In genomic region chrX:129956765-129957164, GRCh38 we compare ENCODE assay signal across 8 cellular contexts. TPM values are rescaled to one million over a fixed set of nuclear protein-coding genes. Genes with fewer than 3 reads are reported as not detected.
A peak's percentile ranks its signal among the peaks of the same experiment; 100 is the strongest.
DNase-seq lines count a peak whose midpoint lies in the region; ATAC-seq and TF ChIP-seq lines count a peak whose summit lies in the region.

No MANE protein-coding gene starts in this region.

- no peaks in the 10 kb centered on the region for H3K79me2 ChIP-seq in osteoblast (ENCODE audit: insufficient read depth, low read length)

- no peaks in the 10 kb centered on the region for H4K20me1 ChIP-seq in osteoblast (ENCODE audit: insufficient read depth, low read length)

- peak overlapping the region in 3 of 4 donors; percentile 19 to 75 (median 55) for H3K4me3 Mint-ChIP-seq in CD4-positive, CD25-positive, alpha-beta regulatory T cell

- no peaks in the 10 kb centered on the region for H3K36me3 ChIP-seq in CD4-positive, CD25-positive, alpha-beta regulatory T cell (ENCODE audit: control insufficient read depth, insufficient read depth, low read length)
- H3K36me3 ChIP-seq in HUES64 (ENCODE audit: insufficient read depth, low read length) = no peaks in the 10 kb centered on the region
- no peaks in the 10 kb centered on the region for H3K36me3 ChIP-seq in colonic mucosa
- no peaks in the 10 kb centered on the region for H3K36me3 ChIP-seq in osteoblast (ENCODE audit: insufficient read depth, low read length)

- H3K27me3 Mint-ChIP-seq in CD4-positive, CD25-positive, alpha-beta regulatory T cell = peaks cover 6% of the 10 kb centered on the region

- no peak overlapping the region for H3K27ac ChIP-seq in CD4-positive, CD25-positive, alpha-beta regulatory T cell (ENCODE audit: insufficient read depth, low read length, poor library complexity, severe bottlenecking)
- H3K27ac ChIP-seq in HUES64 (ENCODE audit: low read depth, low read length) (no peak overlapping the region), colonic mucosa (peak overlapping the region; percentile 40), osteoblast (ENCODE audit: low read depth, low read length) (no peak overlapping the region), foreskin keratinocyte (no peak overlapping the region)

- H3K4me3 ChIP-seq in CD4-positive, CD25-positive, alpha-beta regulatory T cell (ENCODE audit: low read depth, low read length) = no peak overlapping the region
- peak overlapping the region; percentile 69 for H3K4me3 ChIP-seq in HUES64 (ENCODE audit: low read length)
- H3K4me3 ChIP-seq in colonic mucosa = peak overlapping the region; percentile 27
- H3K4me3 ChIP-seq in osteoblast (ENCODE audit: insufficient read depth, low read length) = peak overlapping the region; percentile 48

- DNase-seq in CD4-positive, CD25-positive, alpha-beta regulatory T cell = no peak
- DNase-seq in colonic mucosa (no peak), osteoblast (ENCODE audit: insufficient read length, low spot score, missing footprints) (peak; percentile 69), NCI-H2171 (lab: John Stamatoyannopoulos, UW) (no peak), foreskin keratinocyte (no peak)

- H3K4me2 ChIP-seq in osteoblast (ENCODE audit: insufficient read depth, low read length) = peak overlapping the region; percentile 57

- peaks cover 23% of the 10 kb centered on the region for H3K4me1 ChIP-seq in CD4-positive, CD25-positive, alpha-beta regulatory T cell (ENCODE audit: control insufficient read depth, insufficient read depth, low read length, poor library complexity, severe bottlenecking)
- H3K4me1 ChIP-seq in HUES64 (ENCODE audit: insufficient read depth, low read length) (peaks cover 15% of the 10 kb centered on the region; the same call in 1 of the 2 replicates), colonic mucosa (no peaks in the 10 kb centered on the region), osteoblast (ENCODE audit: insufficient read depth, low read length) (peaks cover 3% of the 10 kb centered on the region), foreskin keratinocyte (no peaks in the 10 kb centered on the region)

- WGBS in HUES64 = 1% methylated on average over 19 of the region's 20 CpGs

- TF ChIP-seq CTCF in colonic mucosa (IDR thresholded peaks at IDR 0.05) (no peak), osteoblast (IDR thresholded peaks at IDR 0.05; ENCODE audit: extremely low read depth, low read depth, low read length) (no peak), foreskin keratinocyte (conservative IDR thresholded peaks at IDR 0.05) (no peak)

- H3K9me3 ChIP-seq in CD4-positive, CD25-positive, alpha-beta regulatory T cell (ENCODE audit: control insufficient read depth in 2 of 2, low read length in 2 of 2) = no peaks in the 10 kb centered on the region
- H3K9me3 ChIP-seq in HUES64 (ENCODE audit: insufficient read depth, low read depth, low read length) (no peaks in the 10 kb centered on the region), colonic mucosa (no peaks in the 10 kb centered on the region), osteoblast (ENCODE audit: low read depth, low read length) (no peaks in the 10 kb centered on the region)

- H2AFZ ChIP-seq in osteoblast (ENCODE audit: low read length) = no peak overlapping the region

- intact Hi-C loops in colonic mucosa (cut with DNase I) = no loop called here

- H3K9ac ChIP-seq in HUES64 (ENCODE audit: low read depth, low read length) (no peak overlapping the region), colonic mucosa (ENCODE audit: low read depth in 2 of 2, low read length in 2 of 2) (peak overlapping the region in 1 of 2 donors; percentile 50)

- ATAC-seq in CD4-positive, CD25-positive, alpha-beta regulatory T cell (ENCODE audit: low read depth in 2 of 2) = no peak
- ATAC-seq in HG03159 (IDR thresholded peaks at IDR 0.05; ENCODE audit: unreplicated experiment) (no peak), foreskin keratinocyte (no peak), HG03097 (IDR thresholded peaks at IDR 0.05; ENCODE audit: low FRiP score, unreplicated experiment) (no peak)

- H3K9me3 Mint-ChIP-seq in CD4-positive, CD25-positive, alpha-beta regulatory T cell = peaks cover 0 to 2% (median 0%) of the 10 kb centered on the region in 7 donors

- H3K36me3 Mint-ChIP-seq in CD4-positive, CD25-positive, alpha-beta regulatory T cell = peaks cover 4% of the 10 kb centered on the region

- peaks cover 5 to 34% (median 20%) of the 10 kb centered on the region in 4 donors for H3K4me1 Mint-ChIP-seq in CD4-positive, CD25-positive, alpha-beta regulatory T cell

- H3K27ac Mint-ChIP-seq in CD4-positive, CD25-positive, alpha-beta regulatory T cell = peak overlapping the region in 1 of 3 donors; percentile 62

- no peaks in the 10 kb centered on the region for H3K27me3 ChIP-seq in CD4-positive, CD25-positive, alpha-beta regulatory T cell (ENCODE audit: control insufficient read depth, insufficient read depth, low read length)
- peaks cover 94% of the 10 kb centered on the region for H3K27me3 ChIP-seq in HUES64 (ENCODE audit: insufficient read depth, low read length)
- no peaks in the 10 kb centered on the region for H3K27me3 ChIP-seq in colonic mucosa
- H3K27me3 ChIP-seq in osteoblast (ENCODE audit: insufficient read depth, low read length) = peaks cover 3% of the 10 kb centered on the region
- H3K27me3 ChIP-seq in foreskin keratinocyte = peaks cover 10% of the 10 kb centered on the region

RNA-seq across cellular contexts. Expression of gene BCORL1, which starts 25.7 kb away (rescaled TPM):
- 5.5 TPM for total RNA-seq in CD4-positive, CD25-positive, alpha-beta regulatory T cell
- 1 to 10 TPM in 2 of 4 donors, under 1 TPM in 2; 0.13 to 2.0 (median 1.0) TPM for polyA plus RNA-seq in CD4-positive, CD25-positive, alpha-beta regulatory T cell
- 4.1 TPM for polyA plus RNA-seq in HUES64 (2013, experiment 1 of 2)
- polyA plus RNA-seq in HUES64 (2013, experiment 2 of 2) = 7.0 TPM
- total RNA-seq in colonic mucosa (10 to 100 TPM in 1 of 2 donors, 1 to 10 TPM in 1; 8.3 to 14.4 TPM), osteoblast (1.4 and 1.8 TPM in 2 replicates), foreskin keratinocyte (3.3 and 3.5 TPM in 2 replicates)
- 1.2 and 1.7 TPM in 2 replicates for polyA plus RNA-seq in foreskin keratinocyte

RNA-seq across cellular contexts. Expression of gene UTP14A, which starts 50.8 kb away (rescaled TPM):
- total RNA-seq in CD4-positive, CD25-positive, alpha-beta regulatory T cell = 11.7 TPM
- polyA plus RNA-seq in CD4-positive, CD25-positive, alpha-beta regulatory T cell = 1 to 10 TPM; 5.8 to 9.5 (median 8.3) TPM
- polyA plus RNA-seq in HUES64 (2013, experiment 1 of 2) = 24.5 TPM
- polyA plus RNA-seq in HUES64 (2013, experiment 2 of 2) = 18.1 TPM
- total RNA-seq in colonic mucosa (10 to 100 TPM in 1 of 2 donors, 1 to 10 TPM in 1; 9.9 to 17.4 TPM), osteoblast (19.9 and 20.9 TPM in 2 replicates), foreskin keratinocyte (35.1 and 39.4 TPM in 2 replicates)
- polyA plus RNA-seq in foreskin keratinocyte = 21.1 and 26.0 TPM in 2 replicates
